ENCODE assay signal across 8 cellular contexts in the genomic region with DNA sequence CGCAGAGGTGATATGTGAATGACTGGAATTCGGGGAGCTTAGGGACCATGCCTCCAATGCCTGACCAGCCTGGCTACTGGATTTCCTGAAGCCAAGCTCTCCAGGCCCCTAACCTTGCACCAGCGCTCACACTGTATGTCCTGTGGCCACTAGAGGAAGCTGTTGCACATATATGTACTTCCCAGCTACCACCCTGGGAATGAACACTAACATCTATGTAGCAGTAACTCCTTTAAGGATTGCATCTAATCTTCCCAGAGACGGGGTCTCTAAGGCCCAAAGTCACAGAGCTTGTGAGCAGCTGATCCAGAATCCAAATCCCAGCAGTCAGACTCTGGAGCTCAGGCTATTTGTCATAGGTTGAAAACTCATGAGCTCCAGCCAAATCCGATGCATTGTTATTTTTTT. TPM values are rescaled to one million over a fixed set of nuclear protein-coding genes. Genes with fewer than 3 reads are reported as not detected.
DNase-seq lines count a peak whose midpoint lies in the region; ATAC-seq, FAIRE-seq and TF ChIP-seq lines count a peak whose summit lies in the region.

No MANE protein-coding gene starts in this region.

- H3K4me1 Mint-ChIP-seq in GM23338 = no peaks in the 10 kb centered on the region; the same call in 2 of the 3 replicates

- TF ChIP-seq POLR2A in GM12878 (IDR thresholded peaks at IDR 0.05; ENCODE audit: low read depth, low read length) (no peak), prostate gland (IDR thresholded peaks at IDR 0.05) (no peak)

- no peak overlapping the region for H3K4me3 Mint-ChIP-seq in GM23338

- peak; percentile 73 to 90 for TF ChIP-seq CTCF in GM23338 (conservative IDR thresholded peaks at IDR 0.05; ENCODE audit: low read depth in 2 of 2)
- peak; percentile 19 to 39 (median 29); a peak in 3 of 6 replicates for TF ChIP-seq CTCF in GM12878 (IDR thresholded peaks at IDR 0.05 in 2 of 3, conservative IDR thresholded peaks at IDR 0.05 in 1 of 3; ENCODE audit: control insufficient read depth in 2 of 3, extremely low read depth in 1 of 3, insufficient read depth in 1 of 3, low read depth in 3 of 3, low read length in 3 of 3)
- TF ChIP-seq CTCF in prostate gland (IDR thresholded peaks at IDR 0.05) = peak in 2 of 4 experiments; percentile 5 to 35

- H4K20me1 ChIP-seq in BLaER1 treated with 17β-estradiol and CSF1 and Interleukin-3, amounts not matched to agents 10 nM and 100 nM = no peaks in the 10 kb centered on the region
- H4K20me1 ChIP-seq in GM23338 (replicated peaks; ENCODE audit: insufficient read depth) (peaks cover 3% of the 10 kb centered on the region; the same call in 1 of the 2 replicates), GM12878 (ENCODE audit: control insufficient read depth, insufficient read depth) (no peaks in the 10 kb centered on the region)

- peak; percentile 99 for ATAC-seq in GM23338
- ATAC-seq in GM12878 = no peak
- peak; percentile 44 for ATAC-seq in left colon

- intact Hi-C loops in GM12878 (cut with micrococcal nuclease; ENCODE audit: unreplicated experiment) = no loop called here
- intact Hi-C loops in left colon (cut with DNase I, micrococcal nuclease) = no loop called here
- intact Hi-C loops in prostate gland (cut with DNase I) = no loop called here

- peak overlapping the region in 4 of 10 experiments; percentile 1 to 36 (median 28); a peak in 2 of 20 replicates for H3K4me3 ChIP-seq in BLaER1 treated with 17β-estradiol and CSF1 and Interleukin-3, amounts not matched to agents 10 nM and 100 nM
- no peak overlapping the region for H3K4me3 ChIP-seq in GM23338
- H3K4me3 ChIP-seq in GM12878 = no peak overlapping the region
- H3K4me3 ChIP-seq in prostate gland = no peak overlapping the region

- POLR2A ChIA-PET in GM12878 (lab: Charles Lee) = no interaction called here

- H3F3A ChIP-seq in GM23338 (replicated peaks; ENCODE audit: low read depth) = no peaks in the 10 kb centered on the region

- in situ Hi-C loops in GM12878 (cut with MboI) = no loop called here

- peaks cover 3% of the 10 kb centered on the region; the same call in 1 of the 3 replicates for H3K9me3 Mint-ChIP-seq in GM23338

- peaks cover 3% of the 10 kb centered on the region; the same call in 1 of the 2 replicates for H3K9me2 ChIP-seq in GM23338 (ENCODE audit: insufficient read depth)

- peaks cover 12% of the 10 kb centered on the region for H3K27me3 Mint-ChIP-seq in GM23338 (ENCODE audit: insufficient read depth, low read depth, poor library complexity)

- H3K4me2 ChIP-seq in BLaER1 treated with 17β-estradiol and CSF1 and Interleukin-3, amounts not matched to agents 10 nM and 100 nM = peak overlapping the region; percentile 13 to 85 (median 63)
- H3K4me2 ChIP-seq in GM23338 = no peak overlapping the region
- no peak overlapping the region for H3K4me2 ChIP-seq in GM12878 (ENCODE audit: control insufficient read depth, insufficient read depth)

- BruUV-seq in GM12878 (replicated peaks; lab: Mats Ljungman, UMichigan) = no TSS peak

- CTCF ChIA-PET in GM12878 (lab: Yijun Ruan, JAX) = interaction anchor here (0.6 to 1.1 kb wide), 3 partner anchors 16 to 386 kb away, joined by 3 to 4 read pairs (median 4); no protein-coding TSS in a partner anchor

- H3K27me3 ChIP-seq in BLaER1 treated with 17β-estradiol and CSF1 and Interleukin-3, amounts not matched to agents 10 nM and 100 nM = no peaks in the 10 kb centered on the region
- H3K27me3 ChIP-seq in GM23338 (ENCODE audit: insufficient read depth) (no peaks in the 10 kb centered on the region), GM12878 (replicated peaks in 1 of 2; ENCODE audit: control insufficient read depth in 2 of 2, insufficient read depth in 2 of 2, low read length in 1 of 2) (peaks cover 0 to 2% of the 10 kb centered on the region in 2 experiments; a peak in 1 of 4 replicates), prostate gland (replicated peaks; ENCODE audit: insufficient read depth) (no peaks in the 10 kb centered on the region)

- H2AFZ ChIP-seq in GM23338 (no peak overlapping the region), GM12878 (ENCODE audit: control insufficient read depth, low read depth, low read length) (no peak overlapping the region)

- H3K27ac ChIP-seq in BLaER1 treated with 17β-estradiol and CSF1 and Interleukin-3, amounts not matched to agents 10 nM and 100 nM = peak overlapping the region in 10 of 11 experiments; percentile 16 to 83 (median 68); a peak in 20 of 22 replicates
- no peak overlapping the region for H3K27ac ChIP-seq in GM23338 (ENCODE audit: low read depth)
- no peak overlapping the region for H3K27ac ChIP-seq in GM12878 (ENCODE audit: control insufficient read depth, insufficient read depth)
- H3K27ac ChIP-seq in prostate gland = no peak overlapping the region

- RAD21 ChIA-PET in GM12878 (lab: Charles Lee; ENCODE audit: unreplicated experiment) = no interaction called here

- WGBS in GM12878 (ENCODE audit: insufficient coverage, insufficient replicate concordance, low lambda C conversion rate, missing lambda C conversion rate) = 14% methylated on average over 5 of the region's 5 CpGs
- WGBS in prostate gland = 22% methylated on average over 5 of the region's 5 CpGs

- H3K4me1 ChIP-seq in BLaER1 treated with 17β-estradiol and CSF1 and Interleukin-3, amounts not matched to agents 10 nM and 100 nM = peaks cover 20 to 60% (median 44%) of the 10 kb centered on the region in 10 experiments
- H3K4me1 ChIP-seq in GM23338 (ENCODE audit: insufficient read depth) (no peaks in the 10 kb centered on the region), GM12878 (ENCODE audit: control insufficient read depth, insufficient read depth, low read length) (no peaks in the 10 kb centered on the region), prostate gland (replicated peaks) (no peaks in the 10 kb centered on the region)

- peak overlapping the region in 8 of 11 experiments; percentile 19 to 67 (median 50); a peak in 10 of 22 replicates for H3K9ac ChIP-seq in BLaER1 treated with 17β-estradiol and CSF1 and Interleukin-3, amounts not matched to agents 10 nM and 100 nM
- no peak overlapping the region for H3K9ac ChIP-seq in GM12878 (ENCODE audit: control insufficient read depth, insufficient read depth, low read length)

- no peaks in the 10 kb centered on the region for H3K79me2 ChIP-seq in GM23338 (replicated peaks; ENCODE audit: insufficient read depth)
- no peaks in the 10 kb centered on the region for H3K79me2 ChIP-seq in GM12878 (ENCODE audit: control insufficient read depth, insufficient read depth, low read length)

- TF ChIP-seq EP300 in GM12878 (IDR thresholded peaks at IDR 0.05; ENCODE audit: borderline replicate concordance in 1 of 2, control insufficient read depth in 1 of 2, low read depth in 2 of 2, low read length in 2 of 2) = no peak

- peaks cover 17 to 46% (median 26%) of the 10 kb centered on the region in 11 experiments for H3K9me3 ChIP-seq in BLaER1 treated with 17β-estradiol and CSF1 and Interleukin-3, amounts not matched to agents 10 nM and 100 nM (replicated peaks in 1 of 11)
- no peaks in the 10 kb centered on the region; the same call in 2 of the 3 replicates for H3K9me3 ChIP-seq in GM12878 (replicated peaks; ENCODE audit: control insufficient read depth, insufficient read depth, low read length)
- no peaks in the 10 kb centered on the region for H3K9me3 ChIP-seq in prostate gland

- DNase-seq in GM23338 (ENCODE audit: low spot score) (peak; percentile 85), NCI-H526 treated with DMSO at 0.1 percent for 48 hours (lab: John Stamatoyannopoulos, UW) (peak; percentile 44), GM12878 (ENCODE audit: low read depth, low spot score) (no peak), left colon (peak in 1 of 2 donors; percentile 11), prostate gland (ENCODE audit: low spot score) (no peak), GM19239 (ENCODE audit: insufficient read length, low spot score) (no peak)
- DNase-seq in activated CD4-positive, alpha-beta T cell treated with anti-CD3 and anti-CD28 coated beads, Interleukin-2, amount 50 U/mL, for 4 hours = no peak

- SMC1A ChIA-PET in GM12878 (lab: Charles Lee; ENCODE audit: uncharacterized antibody, unreplicated experiment) = no interaction called here

- FAIRE-seq in GM12878 (lab: Jason Lieb, UNC) = no peak
- FAIRE-seq in GM19239 (lab: Jason Lieb, UNC) = no peak

- peak; percentile 42; the same call in 1 of the 2 replicates for TF ChIP-seq RAD21 in GM12878 (IDR thresholded peaks at IDR 0.05; ENCODE audit: insufficient read depth, low read depth, low read length)

- no peak overlapping the region for H3K27ac Mint-ChIP-seq in GM23338

- H3K36me3 Mint-ChIP-seq in GM23338 (ENCODE audit: low read depth) = no peaks in the 10 kb centered on the region

- no peaks in the 10 kb centered on the region for H3K36me3 ChIP-seq in BLaER1 treated with 17β-estradiol and CSF1 and Interleukin-3, amounts not matched to agents 10 nM and 100 nM
- H3K36me3 ChIP-seq in GM23338 (ENCODE audit: insufficient read depth) = no peaks in the 10 kb centered on the region
- no peaks in the 10 kb centered on the region for H3K36me3 ChIP-seq in GM12878 (ENCODE audit: control insufficient read depth in 2 of 2, insufficient read depth in 2 of 2, low read length in 1 of 2)
- no peaks in the 10 kb centered on the region for H3K36me3 ChIP-seq in prostate gland

RNA-seq across cellular contexts. Expression of a gene that starts 20.4 kb away (rescaled TPM):
- not detected in 2 replicates for total RNA-seq in GM23338 (2014; rRNA removed; shearing (Covaris generic))
- polyA plus RNA-seq in GM23338 (2016; fragmentation: Nextera tagmentation; extraction: Ambion mirVana) (not detected in 2 replicates), GM12878 (2011; rRNA removed) (not detected in 2 replicates), GM12878 (2014; fragmentation: Illumina TruSeq; extraction: Trizol) (not detected in 2 replicates), GM12878 (2014; fragmentation: Nextera tagmentation; extraction: Ambion mirVana) (not detected), GM12878 (2014; rRNA removed) (not detected in 2 replicates), GM12878 (2016; fragmentation: Nextera tagmentation; extraction: Ambion mirVana) (not detected)
- not detected in 2 replicates for total RNA-seq in GM12878 (2013; cell fraction: nucleolus; rRNA removed)
- total RNA-seq in GM12878 (2014; rRNA removed) (not detected in 2 replicates), GM12878 (2014; rRNA removed; fragmentation: Illumina TruSeq; extraction: Trizol) (not detected in 2 replicates), GM12878 (2021) (0.13 TPM in 1 of 2 replicates, not detected in the other), left colon (not detected), prostate gland (1 to 10 TPM in 1 of 2 donors, not detected in 1; 2.1 TPM)
- polyA plus RNA-seq in GM12878 (2011; ENCODE audit: low read depth) = not detected
- not detected in 2 replicates for polyA plus RNA-seq in GM12878 (2011; cell fraction: cytosol; rRNA removed)
- polyA plus RNA-seq in GM12878 (2011; cell fraction: nucleus; rRNA removed) = not detected in 2 replicates
- polyA plus RNA-seq in GM12878 (2012) = not detected in 2 replicates
- not detected in 2 replicates for polyA minus RNA-seq in GM12878 (2011; rRNA and poly(A)+ RNA removed)
- not detected in 2 replicates for polyA minus RNA-seq in GM12878 (2011; cell fraction: cytosol; rRNA and poly(A)+ RNA removed)
- polyA minus RNA-seq in GM12878 (2011; cell fraction: nucleus; rRNA and poly(A)+ RNA removed) = not detected in 2 replicates

RNA-seq across cellular contexts. Expression of a gene that starts 26.9 kb away (rescaled TPM):
- not detected in 2 replicates for total RNA-seq in GM23338 (2014; rRNA removed; shearing (Covaris generic))
- polyA plus RNA-seq in GM23338 (2016; fragmentation: Nextera tagmentation; extraction: Ambion mirVana) (not detected in 2 replicates), GM12878 (2011; rRNA removed) (not detected in 2 replicates), GM12878 (2014; fragmentation: Illumina TruSeq; extraction: Trizol) (not detected in 2 replicates), GM12878 (2014; fragmentation: Nextera tagmentation; extraction: Ambion mirVana) (not detected), GM12878 (2014; rRNA removed) (not detected in 2 replicates), GM12878 (2016; fragmentation: Nextera tagmentation; extraction: Ambion mirVana) (not detected)
- total RNA-seq in GM12878 (2013; cell fraction: nucleolus; rRNA removed) = not detected in 2 replicates
- total RNA-seq in GM12878 (2014; rRNA removed) (not detected in 2 replicates), GM12878 (2014; rRNA removed; fragmentation: Illumina TruSeq; extraction: Trizol) (not detected in 2 replicates), GM12878 (2021) (not detected in 2 replicates), left colon (not detected), prostate gland (not detected)
- polyA plus RNA-seq in GM12878 (2011; ENCODE audit: low read depth) = not detected
- not detected in 2 replicates for polyA plus RNA-seq in GM12878 (2011; cell fraction: cytosol; rRNA removed)
- polyA plus RNA-seq in GM12878 (2011; cell fraction: nucleus; rRNA removed) = not detected in 2 replicates
- polyA plus RNA-seq in GM12878 (2012) = not detected in 2 replicates
- polyA minus RNA-seq in GM12878 (2011; rRNA and poly(A)+ RNA removed) = not detected in 2 replicates
- not detected in 2 replicates for polyA minus RNA-seq in GM12878 (2011; cell fraction: cytosol; rRNA and poly(A)+ RNA removed)
- polyA minus RNA-seq in GM12878 (2011; cell fraction: nucleus; rRNA and poly(A)+ RNA removed) = not detected in 2 replicates

RNA-seq across cellular contexts. Expression of a gene that starts 45.5 kb away (rescaled TPM):
- not detected in 2 replicates for total RNA-seq in GM23338 (2014; rRNA removed; shearing (Covaris generic))
- polyA plus RNA-seq in GM23338 (2016; fragmentation: Nextera tagmentation; extraction: Ambion mirVana) (not detected in 2 replicates), GM12878 (2011; rRNA removed) (not detected in 2 replicates), GM12878 (2014; fragmentation: Illumina TruSeq; extraction: Trizol) (not detected in 2 replicates), GM12878 (2014; fragmentation: Nextera tagmentation; extraction: Ambion mirVana) (not detected), GM12878 (2014; rRNA removed) (not detected in 2 replicates), GM12878 (2016; fragmentation: Nextera tagmentation; extraction: Ambion mirVana) (not detected)
- not detected in 2 replicates for total RNA-seq in GM12878 (2013; cell fraction: nucleolus; rRNA removed)
- total RNA-seq in GM12878 (2014; rRNA removed) (not detected in 2 replicates), GM12878 (2014; rRNA removed; fragmentation: Illumina TruSeq; extraction: Trizol) (not detected in 2 replicates), GM12878 (2021) (not detected in 2 replicates), left colon (not detected), prostate gland (1 to 10 TPM in 1 of 2 donors, not detected in 1; 7.7 TPM)
- not detected for polyA plus RNA-seq in GM12878 (2011; ENCODE audit: low read depth)
- polyA plus RNA-seq in GM12878 (2011; cell fraction: cytosol; rRNA removed) = not detected in 2 replicates
- not detected in 2 replicates for polyA plus RNA-seq in GM12878 (2011; cell fraction: nucleus; rRNA removed)
- not detected in 2 replicates for polyA plus RNA-seq in GM12878 (2012)
- polyA minus RNA-seq in GM12878 (2011; rRNA and poly(A)+ RNA removed) = not detected in 2 replicates
- polyA minus RNA-seq in GM12878 (2011; cell fraction: cytosol; rRNA and poly(A)+ RNA removed) = not detected in 2 replicates
- not detected in 2 replicates for polyA minus RNA-seq in GM12878 (2011; cell fraction: nucleus; rRNA and poly(A)+ RNA removed)

Comparison
In these comparisons a context has a peak if more than half of its experiments do, and no peak if none do; other contexts are left out.
1. H3K27ac ChIP-seq: peak in BLaER1 treated with 17β-estradiol and CSF1 and Interleukin-3, amounts not matched to agents 10 nM and 100 nM (10 of 11); none in GM23338 (single experiment), GM12878 (single experiment) and prostate gland (0 of 2).
2. H3K4me2 ChIP-seq: peak in BLaER1 treated with 17β-estradiol and CSF1 and Interleukin-3, amounts not matched to agents 10 nM and 100 nM (11 of 11); none in GM23338 (single experiment) and GM12878 (single experiment).
3. DNase-seq: peak in GM23338 (single experiment) and NCI-H526 treated with DMSO at 0.1 percent for 48 hours (single experiment); none in GM12878 (single experiment), prostate gland (single experiment), GM19239 (single experiment) and activated CD4-positive, alpha-beta T cell treated with anti-CD3 and anti-CD28 coated beads, Interleukin-2, amount 50 U/mL, for 4 hours (0 of 2).